7 cellular contexts compared by ENCODE assay signal in the genomic region with DNA sequence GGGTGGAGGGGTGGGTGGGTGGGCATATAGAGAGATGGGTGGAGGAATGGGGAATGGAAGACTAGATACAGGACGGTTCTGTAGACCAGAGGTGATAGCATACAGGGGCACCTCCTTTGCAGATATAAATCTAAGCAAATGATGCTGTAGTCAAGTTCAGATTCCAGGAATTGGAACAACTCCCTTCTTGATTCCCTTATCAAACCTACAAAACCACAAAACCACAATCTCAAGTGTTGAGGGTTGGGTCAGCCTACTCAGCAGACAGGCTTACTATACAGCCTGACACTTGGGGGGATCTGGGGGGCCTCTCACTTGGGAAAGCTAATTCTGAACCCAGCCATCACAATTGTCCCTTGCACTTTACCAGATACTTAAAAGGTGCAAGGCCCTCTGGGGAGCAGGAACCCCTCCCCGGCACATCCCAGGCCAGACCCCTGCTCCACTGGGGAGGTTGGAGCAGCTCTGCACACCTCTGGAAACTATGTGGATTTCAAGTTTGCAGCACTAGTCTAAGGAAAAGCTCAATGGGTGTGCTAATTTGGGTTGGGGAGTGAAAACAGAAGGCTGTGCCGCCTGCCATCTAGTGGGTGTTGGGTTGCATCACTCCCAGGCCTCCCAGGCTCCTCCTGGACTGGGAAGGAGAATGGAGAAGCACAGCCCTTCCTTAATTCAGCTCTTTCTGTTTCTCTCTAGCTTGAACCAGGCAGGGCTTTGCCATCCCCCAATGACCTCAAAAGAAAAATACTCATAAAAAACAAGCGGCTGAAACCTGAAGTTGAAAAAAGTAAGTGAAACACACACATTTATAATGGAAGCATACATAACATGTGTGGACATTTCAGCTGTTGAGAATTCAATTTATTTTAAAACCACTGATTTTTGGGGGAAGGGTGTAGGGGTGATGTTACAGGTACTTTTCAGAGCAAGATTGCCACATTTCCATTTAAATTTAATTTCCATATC.
DNase-seq lines count a peak whose midpoint lies in the region; ATAC-seq and TF ChIP-seq lines count a peak whose summit lies in the region.

No MANE protein-coding gene starts in this region.

- no peaks in the 10 kb centered on the region for H3K27me3 Mint-ChIP-seq in stimulated activated naive B cell treated with anti-CD40 and anti-IgM and Interleukin-4, amounts not matched to agents 10 μg/mL and 1 μg/mL and 100 μg/mL, for 72 hours
- H3K27me3 Mint-ChIP-seq in activated T-cell treated with anti-CD3 and anti-CD28 coated beads, Interleukin-2, amount 50 U/mL, for 24 hours, result no peaks in the 10 kb centered on the region

- DNase-seq in G401 (ENCODE audit: low spot score), result peak; percentile 88
- DNase-seq in NCI-H446 (lab: John Stamatoyannopoulos, UW), result peak; percentile 42 to 75
- peak; percentile 66 for DNase-seq in astrocyte of the spinal cord (ENCODE audit: low read depth, low spot score)
- peak; percentile 56 for DNase-seq in iPS DF 19.7 (ENCODE audit: low read depth, low spot score)
- DNase-seq in stimulated activated naive B cell treated with anti-CD40 and anti-IgM and Interleukin-4, amounts not matched to agents 10 μg/mL and 1 μg/mL and 100 μg/mL, for 72 hours, result peak; percentile 15
- no peak for DNase-seq in activated T-cell treated with anti-CD3 and anti-CD28 coated beads, Interleukin-2, amount 50 U/mL, for 24 hours

- H3K4me3 ChIP-seq in astrocyte of the spinal cord (ENCODE audit: low read depth, low read length), result no peak overlapping the region

- TF ChIP-seq CTCF in astrocyte of the spinal cord (IDR thresholded peaks at IDR 0.05; ENCODE audit: low read depth, low read length), result peak; percentile 92

- H3K27ac Mint-ChIP-seq in stimulated activated naive B cell treated with anti-CD40 and anti-IgM and Interleukin-4, amounts not matched to agents 10 μg/mL and 1 μg/mL and 100 μg/mL, for 72 hours, result peak overlapping the region; percentile 20
- no peak overlapping the region for H3K27ac Mint-ChIP-seq in activated T-cell treated with anti-CD3 and anti-CD28 coated beads, Interleukin-2, amount 50 U/mL, for 24 hours

- ATAC-seq in HG02623 (IDR thresholded peaks at IDR 0.05; ENCODE audit: unreplicated experiment), result peak; percentile 42
- peak; percentile 47 to 61 for ATAC-seq in stimulated activated naive B cell treated with anti-CD40 and anti-IgM and Interleukin-4, amounts not matched to agents 10 μg/mL and 1 μg/mL and 100 μg/mL, for 72 hours (replicated peaks)

- in situ Hi-C loops in G401 (cut with HindIII; ENCODE audit: low sequenced_read_pairs) (no loop called here), astrocyte of the spinal cord (cut with HindIII; ENCODE audit: low sequenced_read_pairs) (no loop called here)

- H3K9me3 Mint-ChIP-seq in stimulated activated naive B cell treated with anti-CD40 and anti-IgM and Interleukin-4, amounts not matched to agents 10 μg/mL and 1 μg/mL and 100 μg/mL, for 72 hours, result no peaks in the 10 kb centered on the region
- no peaks in the 10 kb centered on the region for H3K9me3 Mint-ChIP-seq in activated T-cell treated with anti-CD3 and anti-CD28 coated beads, Interleukin-2, amount 50 U/mL, for 24 hours

- H3K4me1 Mint-ChIP-seq in stimulated activated naive B cell treated with anti-CD40 and anti-IgM and Interleukin-4, amounts not matched to agents 10 μg/mL and 1 μg/mL and 100 μg/mL, for 72 hours, result peaks cover 7 to 25% of the 10 kb centered on the region in 2 donors
- no peaks in the 10 kb centered on the region for H3K4me1 Mint-ChIP-seq in activated T-cell treated with anti-CD3 and anti-CD28 coated beads, Interleukin-2, amount 50 U/mL, for 24 hours (ENCODE audit: low read depth)

- H3K36me3 Mint-ChIP-seq in stimulated activated naive B cell treated with anti-CD40 and anti-IgM and Interleukin-4, amounts not matched to agents 10 μg/mL and 1 μg/mL and 100 μg/mL, for 72 hours, result no peaks in the 10 kb centered on the region
- no peaks in the 10 kb centered on the region for H3K36me3 Mint-ChIP-seq in activated T-cell treated with anti-CD3 and anti-CD28 coated beads, Interleukin-2, amount 50 U/mL, for 24 hours (ENCODE audit: low read depth)

- no peak overlapping the region for H3K4me3 Mint-ChIP-seq in stimulated activated naive B cell treated with anti-CD40 and anti-IgM and Interleukin-4, amounts not matched to agents 10 μg/mL and 1 μg/mL and 100 μg/mL, for 72 hours
- no peak overlapping the region for H3K4me3 Mint-ChIP-seq in activated T-cell treated with anti-CD3 and anti-CD28 coated beads, Interleukin-2, amount 50 U/mL, for 24 hours
